In genomic region chr3:195909294-195909644, GRCh38 we compare ENCODE assay signal across 8 cellular contexts. TPM values are rescaled to one million over a fixed set of nuclear protein-coding genes. Genes with fewer than 3 reads are reported as not detected.
A peak's percentile ranks its signal among the peaks of the same experiment; 100 is the strongest.
DNase-seq lines count a peak whose midpoint lies in the region; ATAC-seq, FAIRE-seq and TF ChIP-seq lines count a peak whose summit lies in the region.

No MANE protein-coding gene starts in this region.

- TF ChIP-seq CTCF in RWPE1 (conservative IDR thresholded peaks at IDR 0.05; ENCODE audit: low read depth), result no peak
- TF ChIP-seq CTCF in fibroblast of villous mesenchyme (IDR thresholded peaks at IDR 0.05; ENCODE audit: insufficient read depth, low read depth, low read length), result no peak

- peaks cover 41% of the 10 kb centered on the region for H3K4me1 Mint-ChIP-seq in stimulated activated memory B cell treated with anti-CD40 and anti-IgM and Interleukin-4, amounts not matched to agents 10 μg/mL and 1 μg/mL and 100 μg/mL, for 72 hours

- POLR2A ChIA-PET in RWPE1 (lab: Yijun Ruan, JAX; ENCODE audit: low non-redundant PET), result no interaction called here

- H3K9me3 Mint-ChIP-seq in stimulated activated memory B cell treated with anti-CD40 and anti-IgM and Interleukin-4, amounts not matched to agents 10 μg/mL and 1 μg/mL and 100 μg/mL, for 72 hours, result no peaks in the 10 kb centered on the region

- peak overlapping the region; percentile 70 for H3K4me3 Mint-ChIP-seq in stimulated activated memory B cell treated with anti-CD40 and anti-IgM and Interleukin-4, amounts not matched to agents 10 μg/mL and 1 μg/mL and 100 μg/mL, for 72 hours

- CTCF ChIA-PET in RWPE1 (lab: Yijun Ruan, JAX), result interaction anchor here (1.0 to 4.4 kb wide), 2 partner anchors 14 to 21 kb away, joined by 3 to 43 read pairs; no protein-coding TSS in a partner anchor

- no peak for DNase-seq in activated CD4-positive, CD25-positive, alpha-beta regulatory T cell (lab: John Stamatoyannopoulos, UW)
- DNase-seq in RWPE1 (ENCODE audit: low spot score) (no peak), fibroblast of villous mesenchyme (ENCODE audit: low read depth) (peak; percentile 28), GM19239 (ENCODE audit: insufficient read length, low spot score) (no peak)
- DNase-seq in activated effector memory CD4-positive, alpha-beta T cell treated with anti-CD3 and anti-CD28 coated beads, Interleukin-2, amount 50 U/mL, for 16 hours, result no peak

- peaks cover 7% of the 10 kb centered on the region for H3K36me3 Mint-ChIP-seq in stimulated activated memory B cell treated with anti-CD40 and anti-IgM and Interleukin-4, amounts not matched to agents 10 μg/mL and 1 μg/mL and 100 μg/mL, for 72 hours

- H3K27me3 Mint-ChIP-seq in stimulated activated memory B cell treated with anti-CD40 and anti-IgM and Interleukin-4, amounts not matched to agents 10 μg/mL and 1 μg/mL and 100 μg/mL, for 72 hours, result no peaks in the 10 kb centered on the region

- peak; percentile 14 to 17 for ATAC-seq in activated CD4-positive, CD25-positive, alpha-beta regulatory T cell treated with anti-CD3 and anti-CD28 coated beads, Interleukin-2, amount 50 U/mL, for 24 hours
- ATAC-seq in HG02852 (IDR thresholded peaks at IDR 0.05; ENCODE audit: unreplicated experiment), result peak; percentile 32
- no peak for ATAC-seq in stimulated activated memory B cell treated with anti-CD40 and anti-IgM and Interleukin-4, amounts not matched to agents 10 μg/mL and 1 μg/mL and 100 μg/mL, for 72 hours

- H3K27ac Mint-ChIP-seq in stimulated activated memory B cell treated with anti-CD40 and anti-IgM and Interleukin-4, amounts not matched to agents 10 μg/mL and 1 μg/mL and 100 μg/mL, for 72 hours, result peak overlapping the region; percentile 96

- FAIRE-seq in GM19239 (lab: Jason Lieb, UNC), result no peak

- peak overlapping the region; percentile 99 for H3K27ac ChIP-seq in RWPE1

- H3K4me3 ChIP-seq in fibroblast of villous mesenchyme (ENCODE audit: low read depth, low read length), result peak overlapping the region; percentile 58

RNA-seq across cellular contexts. Expression of gene TNK2, which starts 0.9 kb away (rescaled TPM):
- total RNA-seq in fibroblast of villous mesenchyme, result 8.4 and 12.1 TPM in 2 replicates
